In the genomic region with DNA sequence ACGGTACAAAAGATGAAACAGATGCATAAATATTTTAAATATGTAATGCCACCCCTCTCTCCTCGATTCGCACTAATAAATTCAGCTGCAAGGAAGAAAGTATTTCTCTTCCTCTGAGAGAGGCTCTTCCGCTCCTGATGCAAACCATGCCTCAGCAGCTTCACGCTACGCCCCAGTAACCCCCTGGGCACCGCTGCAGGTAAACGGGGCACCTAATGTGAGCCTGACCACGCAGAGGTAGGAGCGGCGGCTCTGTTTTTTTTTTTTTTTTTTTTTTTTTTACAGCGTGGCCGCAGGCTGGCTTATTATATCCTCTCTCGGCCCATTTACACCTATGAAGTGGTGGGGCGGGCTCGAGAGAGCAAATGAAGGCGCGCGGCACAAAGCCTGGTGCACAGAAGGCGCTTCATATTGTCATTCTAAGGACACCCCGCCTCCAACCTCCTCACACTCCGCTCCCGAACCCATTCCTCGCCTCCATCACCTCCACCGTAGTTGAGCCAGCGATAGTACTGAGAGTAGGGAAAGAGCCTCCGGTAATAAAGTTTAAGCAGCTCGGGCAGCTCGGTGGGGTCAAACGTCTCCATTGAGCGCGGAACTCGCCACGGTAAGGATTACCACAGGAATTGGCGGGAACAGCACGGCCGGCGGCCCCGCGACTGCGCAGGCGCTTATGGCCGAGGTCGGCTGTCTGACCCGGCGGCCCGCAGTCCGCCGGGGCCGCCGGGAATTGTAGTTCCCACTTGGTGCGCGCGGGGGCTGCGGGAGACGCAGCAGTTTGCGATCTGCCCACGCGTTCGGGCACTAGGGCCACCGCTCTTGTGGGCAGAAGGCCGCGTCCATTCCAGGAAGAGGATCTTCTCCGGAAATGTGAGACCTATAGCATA, we compare ENCODE assay signal across 1 cellular context.
A peak's percentile ranks its signal among the peaks of the same experiment; 100 is the strongest.
TF ChIP-seq lines count a peak whose summit lies in the region.

A gene (minus strand): TSS at position 612 of the 887 bp plus-strand sequence. CDS start 25 bp downstream, at position 587.

TF ChIP-seq in HepG2, 621 proteins besides CTCF, POLR2A, EP300 and RAD21 (continued from another document):
- TF ChIP-seq, protein P1, sequence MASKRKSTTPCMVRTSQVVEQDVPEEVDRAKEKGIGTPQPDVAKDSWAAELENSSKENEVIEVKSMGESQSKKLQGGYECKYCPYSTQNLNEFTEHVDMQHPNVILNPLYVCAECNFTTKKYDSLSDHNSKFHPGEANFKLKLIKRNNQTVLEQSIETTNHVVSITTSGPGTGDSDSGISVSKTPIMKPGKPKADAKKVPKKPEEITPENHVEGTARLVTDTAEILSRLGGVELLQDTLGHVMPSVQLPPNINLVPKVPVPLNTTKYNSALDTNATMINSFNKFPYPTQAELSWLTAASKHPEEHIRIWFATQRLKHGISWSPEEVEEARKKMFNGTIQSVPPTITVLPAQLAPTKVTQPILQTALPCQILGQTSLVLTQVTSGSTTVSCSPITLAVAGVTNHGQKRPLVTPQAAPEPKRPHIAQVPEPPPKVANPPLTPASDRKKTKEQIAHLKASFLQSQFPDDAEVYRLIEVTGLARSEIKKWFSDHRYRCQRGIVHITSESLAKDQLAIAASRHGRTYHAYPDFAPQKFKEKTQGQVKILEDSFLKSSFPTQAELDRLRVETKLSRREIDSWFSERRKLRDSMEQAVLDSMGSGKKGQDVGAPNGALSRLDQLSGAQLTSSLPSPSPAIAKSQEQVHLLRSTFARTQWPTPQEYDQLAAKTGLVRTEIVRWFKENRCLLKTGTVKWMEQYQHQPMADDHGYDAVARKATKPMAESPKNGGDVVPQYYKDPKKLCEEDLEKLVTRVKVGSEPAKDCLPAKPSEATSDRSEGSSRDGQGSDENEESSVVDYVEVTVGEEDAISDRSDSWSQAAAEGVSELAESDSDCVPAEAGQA (IDR thresholded peaks at IDR 0.05; ENCODE audit: low read depth), result no peak
- TF ChIP-seq, protein P1 (CRISPR knock-in tag; IDR thresholded peaks at IDR 0.05; ENCODE audit: borderline replicate concordance), result peak; percentile 62; the same call in 1 of the 2 replicates
- TF ChIP-seq, protein P2, sequence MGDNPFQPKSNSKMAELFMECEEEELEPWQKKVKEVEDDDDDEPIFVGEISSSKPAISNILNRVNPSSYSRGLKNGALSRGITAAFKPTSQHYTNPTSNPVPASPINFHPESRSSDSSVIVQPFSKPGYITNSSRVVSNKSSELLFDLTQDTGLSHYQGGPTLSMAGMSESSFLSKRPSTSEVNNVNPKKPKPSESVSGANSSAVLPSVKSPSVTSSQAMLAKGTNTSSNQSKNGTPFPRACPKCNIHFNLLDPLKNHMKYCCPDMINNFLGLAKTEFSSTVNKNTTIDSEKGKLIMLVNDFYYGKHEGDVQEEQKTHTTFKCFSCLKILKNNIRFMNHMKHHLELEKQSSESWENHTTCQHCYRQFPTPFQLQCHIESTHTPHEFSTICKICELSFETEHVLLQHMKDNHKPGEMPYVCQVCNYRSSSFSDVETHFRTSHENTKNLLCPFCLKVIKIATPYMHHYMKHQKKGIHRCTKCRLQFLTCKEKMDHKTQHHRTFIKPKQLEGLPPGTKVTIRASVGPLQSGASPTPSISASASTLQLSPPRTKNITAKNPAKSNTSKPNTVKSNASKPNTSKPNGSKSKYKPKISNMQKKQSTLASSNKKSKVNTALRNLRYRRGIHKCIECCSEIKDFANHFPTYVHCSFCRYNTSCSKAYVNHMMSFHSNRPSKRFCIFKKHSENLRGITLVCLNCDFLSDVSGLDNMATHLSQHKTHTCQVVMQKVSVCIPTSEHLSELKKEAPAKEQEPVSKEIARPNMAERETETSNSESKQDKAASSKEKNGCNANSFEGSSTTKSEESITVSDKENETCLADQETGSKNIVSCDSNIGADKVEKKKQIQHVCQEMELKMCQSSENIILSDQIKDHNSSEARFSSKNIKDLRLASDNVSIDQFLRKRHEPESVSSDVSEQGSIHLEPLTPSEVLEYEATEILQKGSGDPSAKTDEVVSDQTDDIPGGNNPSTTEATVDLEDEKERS (CRISPR knock-in tag; IDR thresholded peaks at IDR 0.05), result no peak
- TF ChIP-seq ZIK1 (CRISPR knock-in tag; IDR thresholded peaks at IDR 0.05; ENCODE audit: borderline replicate concordance, low read depth) (peak; percentile 62; the same call in 1 of the 2 replicates), SAP130 (CRISPR knock-in tag; IDR thresholded peaks at IDR 0.05; ENCODE audit: low read depth) (peak; percentile 78), U2AF1 (optimal IDR thresholded peaks at IDR 0.05; ENCODE audit: low read depth, low read length) (peak; percentile 37), ZNF296 (CRISPR knock-in tag; conservative IDR thresholded peaks at IDR 0.05) (0 out of 2 replicates have a peak, but pooled peaks have one; percentile 39), ZKSCAN8 (CRISPR knock-in tag; IDR thresholded peaks at IDR 0.05; ENCODE audit: borderline replicate concordance) (0 out of 2 replicates have a peak, but pooled peaks have one; percentile 19), EEA1 (CRISPR knock-in tag; IDR thresholded peaks at IDR 0.05; ENCODE audit: borderline replicate concordance) (peak; percentile 60; the same call in 1 of the 2 replicates), KMT2B (CRISPR knock-in tag; IDR thresholded peaks at IDR 0.05) (peak; percentile 85), EED (CRISPR knock-in tag; IDR thresholded peaks at IDR 0.05) (0 out of 2 replicates have a peak, but pooled peaks have one; percentile 51), FOXO1 (CRISPR knock-in tag; IDR thresholded peaks at IDR 0.05) (peak; percentile 33; the same call in 1 of the 2 replicates), REL (CRISPR knock-in tag; conservative IDR thresholded peaks at IDR 0.05) (0 out of 2 replicates have a peak, but pooled peaks have one; percentile 40), ZNF644 (CRISPR knock-in tag; IDR thresholded peaks at IDR 0.05; ENCODE audit: low read depth) (no peak), ZNF225 (CRISPR knock-in tag; IDR thresholded peaks at IDR 0.05) (0 out of 2 replicates have a peak, but pooled peaks have one; percentile 74), KDM5B (CRISPR knock-in tag; IDR thresholded peaks at IDR 0.05; ENCODE audit: borderline replicate concordance) (peak; percentile 34; the same call in 1 of the 2 replicates), ZNF839 (CRISPR knock-in tag; IDR thresholded peaks at IDR 0.05; ENCODE audit: borderline replicate concordance) (0 out of 2 replicates have a peak, but pooled peaks have one; percentile 46), SRSF1 (optimal IDR thresholded peaks at IDR 0.05; ENCODE audit: low read depth, low read length) (no peak), ZNF556 (CRISPR knock-in tag; IDR thresholded peaks at IDR 0.05; ENCODE audit: borderline replicate concordance) (no peak), FOXC1 (CRISPR knock-in tag; IDR thresholded peaks at IDR 0.05; ENCODE audit: borderline replicate concordance) (peak; percentile 43; the same call in 1 of the 2 replicates), MXI1 (IDR thresholded peaks at IDR 0.05; ENCODE audit: borderline replicate concordance, low read depth, low read length) (peak; percentile 69; the same call in 1 of the 3 replicates), KMT2A (CRISPR knock-in tag; IDR thresholded peaks at IDR 0.05) (peak; percentile 83), ZNF530 (CRISPR knock-in tag; IDR thresholded peaks at IDR 0.05; ENCODE audit: low read depth) (no peak), ZNF441 (CRISPR knock-in tag; IDR thresholded peaks at IDR 0.05; ENCODE audit: borderline replicate concordance) (peak; percentile 47; the same call in 1 of the 2 replicates), MED1 (CRISPR knock-in tag; IDR thresholded peaks at IDR 0.05) (0 out of 2 replicates have a peak, but pooled peaks have one; percentile 33), DNMT3B (CRISPR knock-in tag; conservative IDR thresholded peaks at IDR 0.05) (0 out of 2 replicates have a peak, but pooled peaks have one; percentile 20)
- TF ChIP-seq, protein P3, sequence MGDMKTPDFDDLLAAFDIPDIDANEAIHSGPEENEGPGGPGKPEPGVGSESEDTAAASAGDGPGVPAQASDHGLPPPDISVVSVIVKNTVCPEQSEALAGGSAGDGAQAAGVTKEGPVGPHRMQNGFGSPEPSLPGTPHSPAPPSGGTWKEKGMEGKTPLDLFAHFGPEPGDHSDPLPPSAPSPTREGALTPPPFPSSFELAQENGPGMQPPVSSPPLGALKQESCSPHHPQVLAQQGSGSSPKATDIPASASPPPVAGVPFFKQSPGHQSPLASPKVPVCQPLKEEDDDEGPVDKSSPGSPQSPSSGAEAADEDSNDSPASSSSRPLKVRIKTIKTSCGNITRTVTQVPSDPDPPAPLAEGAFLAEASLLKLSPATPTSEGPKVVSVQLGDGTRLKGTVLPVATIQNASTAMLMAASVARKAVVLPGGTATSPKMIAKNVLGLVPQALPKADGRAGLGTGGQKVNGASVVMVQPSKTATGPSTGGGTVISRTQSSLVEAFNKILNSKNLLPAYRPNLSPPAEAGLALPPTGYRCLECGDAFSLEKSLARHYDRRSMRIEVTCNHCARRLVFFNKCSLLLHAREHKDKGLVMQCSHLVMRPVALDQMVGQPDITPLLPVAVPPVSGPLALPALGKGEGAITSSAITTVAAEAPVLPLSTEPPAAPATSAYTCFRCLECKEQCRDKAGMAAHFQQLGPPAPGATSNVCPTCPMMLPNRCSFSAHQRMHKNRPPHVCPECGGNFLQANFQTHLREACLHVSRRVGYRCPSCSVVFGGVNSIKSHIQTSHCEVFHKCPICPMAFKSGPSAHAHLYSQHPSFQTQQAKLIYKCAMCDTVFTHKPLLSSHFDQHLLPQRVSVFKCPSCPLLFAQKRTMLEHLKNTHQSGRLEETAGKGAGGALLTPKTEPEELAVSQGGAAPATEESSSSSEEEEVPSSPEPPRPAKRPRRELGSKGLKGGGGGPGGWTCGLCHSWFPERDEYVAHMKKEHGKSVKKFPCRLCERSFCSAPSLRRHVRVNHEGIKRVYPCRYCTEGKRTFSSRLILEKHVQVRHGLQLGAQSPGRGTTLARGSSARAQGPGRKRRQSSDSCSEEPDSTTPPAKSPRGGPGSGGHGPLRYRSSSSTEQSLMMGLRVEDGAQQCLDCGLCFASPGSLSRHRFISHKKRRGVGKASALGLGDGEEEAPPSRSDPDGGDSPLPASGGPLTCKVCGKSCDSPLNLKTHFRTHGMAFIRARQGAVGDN (CRISPR knock-in tag; IDR thresholded peaks at IDR 0.05), result peak; percentile 92
- TF ChIP-seq, protein P4, sequence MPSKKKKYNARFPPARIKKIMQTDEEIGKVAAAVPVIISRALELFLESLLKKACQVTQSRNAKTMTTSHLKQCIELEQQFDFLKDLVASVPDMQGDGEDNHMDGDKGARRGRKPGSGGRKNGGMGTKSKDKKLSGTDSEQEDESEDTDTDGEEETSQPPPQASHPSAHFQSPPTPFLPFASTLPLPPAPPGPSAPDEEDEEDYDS (CRISPR knock-in tag; IDR thresholded peaks at IDR 0.05), result 0 out of 2 replicates have a peak, but pooled peaks have one; percentile 13
- TF ChIP-seq, protein P5, sequence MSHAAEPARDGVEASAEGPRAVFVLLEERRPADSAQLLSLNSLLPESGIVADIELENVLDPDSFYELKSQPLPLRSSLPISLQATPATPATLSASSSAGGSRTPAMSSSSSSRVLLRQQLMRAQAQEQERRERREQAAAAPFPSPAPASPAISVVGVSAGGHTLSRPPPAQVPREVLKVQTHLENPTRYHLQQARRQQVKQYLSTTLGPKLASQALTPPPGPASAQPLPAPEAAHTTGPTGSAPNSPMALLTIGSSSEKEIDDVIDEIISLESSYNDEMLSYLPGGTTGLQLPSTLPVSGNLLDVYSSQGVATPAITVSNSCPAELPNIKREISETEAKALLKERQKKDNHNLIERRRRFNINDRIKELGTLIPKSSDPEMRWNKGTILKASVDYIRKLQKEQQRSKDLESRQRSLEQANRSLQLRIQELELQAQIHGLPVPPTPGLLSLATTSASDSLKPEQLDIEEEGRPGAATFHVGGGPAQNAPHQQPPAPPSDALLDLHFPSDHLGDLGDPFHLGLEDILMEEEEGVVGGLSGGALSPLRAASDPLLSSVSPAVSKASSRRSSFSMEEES (CRISPR knock-in tag; IDR thresholded peaks at IDR 0.05), result peak; percentile 46; the same call in 1 of the 2 replicates
- TF ChIP-seq, protein P6, sequence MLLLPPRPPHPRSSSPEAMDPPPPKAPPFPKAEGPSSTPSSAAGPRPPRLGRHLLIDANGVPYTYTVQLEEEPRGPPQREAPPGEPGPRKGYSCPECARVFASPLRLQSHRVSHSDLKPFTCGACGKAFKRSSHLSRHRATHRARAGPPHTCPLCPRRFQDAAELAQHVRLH (CRISPR knock-in tag; IDR thresholded peaks at IDR 0.05; ENCODE audit: borderline replicate concordance, low read depth), result peak; percentile 67; the same call in 1 of the 2 replicates
- TF ChIP-seq, protein P7, sequence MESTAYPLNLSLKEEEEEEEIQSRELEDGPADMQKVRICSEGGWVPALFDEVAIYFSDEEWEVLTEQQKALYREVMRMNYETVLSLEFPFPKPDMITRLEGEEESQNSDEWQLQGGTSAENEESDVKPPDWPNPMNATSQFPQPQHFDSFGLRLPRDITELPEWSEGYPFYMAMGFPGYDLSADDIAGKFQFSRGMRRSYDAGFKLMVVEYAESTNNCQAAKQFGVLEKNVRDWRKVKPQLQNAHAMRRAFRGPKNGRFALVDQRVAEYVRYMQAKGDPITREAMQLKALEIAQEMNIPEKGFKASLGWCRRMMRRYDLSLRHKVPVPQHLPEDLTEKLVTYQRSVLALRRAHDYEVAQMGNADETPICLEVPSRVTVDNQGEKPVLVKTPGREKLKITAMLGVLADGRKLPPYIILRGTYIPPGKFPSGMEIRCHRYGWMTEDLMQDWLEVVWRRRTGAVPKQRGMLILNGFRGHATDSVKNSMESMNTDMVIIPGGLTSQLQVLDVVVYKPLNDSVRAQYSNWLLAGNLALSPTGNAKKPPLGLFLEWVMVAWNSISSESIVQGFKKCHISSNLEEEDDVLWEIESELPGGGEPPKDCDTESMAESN (CRISPR knock-in tag; conservative IDR thresholded peaks at IDR 0.05), result peak; percentile 69; the same call in 1 of the 2 replicates
- TF ChIP-seq, protein P8, sequence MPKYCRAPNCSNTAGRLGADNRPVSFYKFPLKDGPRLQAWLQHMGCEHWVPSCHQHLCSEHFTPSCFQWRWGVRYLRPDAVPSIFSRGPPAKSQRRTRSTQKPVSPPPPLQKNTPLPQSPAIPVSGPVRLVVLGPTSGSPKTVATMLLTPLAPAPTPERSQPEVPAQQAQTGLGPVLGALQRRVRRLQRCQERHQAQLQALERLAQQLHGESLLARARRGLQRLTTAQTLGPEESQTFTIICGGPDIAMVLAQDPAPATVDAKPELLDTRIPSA (CRISPR knock-in tag; IDR thresholded peaks at IDR 0.05; ENCODE audit: borderline replicate concordance), result no peak
